ENCODE assay signal across 1 cellular context in genomic region chr17:18224428-18225120, GRCh38.
TF ChIP-seq lines count a peak whose summit lies in the region.

No MANE protein-coding gene starts in this region.

TF ChIP-seq in K562, 482 proteins besides CTCF, POLR2A, EP300 and RAD21:
- TF ChIP-seq NR2C1 (IDR thresholded peaks at IDR 0.05) (peak; percentile 70), NR2C1 (tag; IDR thresholded peaks at IDR 0.05) (peak; percentile 62), BCOR (IDR thresholded peaks at IDR 0.05) (no peak), ZNF644 (tag; IDR thresholded peaks at IDR 0.05; ENCODE audit: low read depth) (no peak), ZNF398 (CRISPR knock-in tag; IDR thresholded peaks at IDR 0.05) (no peak), MCM5 (IDR thresholded peaks at IDR 0.05; ENCODE audit: low read depth) (no peak), BCLAF1 (IDR thresholded peaks at IDR 0.05; ENCODE audit: borderline replicate concordance in 1 of 2, control insufficient read depth in 1 of 2, low read depth in 2 of 2, low read length in 1 of 2) (no peak), ZC3H4 (CRISPR knock-in tag; IDR thresholded peaks at IDR 0.05; ENCODE audit: borderline replicate concordance) (no peak), DACH1 (IDR thresholded peaks at IDR 0.05; ENCODE audit: partially characterized antibody) (no peak), ZBTB17 (CRISPR knock-in tag; IDR thresholded peaks at IDR 0.05) (no peak), HLTF (IDR thresholded peaks at IDR 0.05) (no peak), TFAP4 (CRISPR knock-in tag; IDR thresholded peaks at IDR 0.05; ENCODE audit: borderline replicate concordance) (peak; percentile 4; the same call in 1 of the 2 replicates)
- TF ChIP-seq, protein P1, sequence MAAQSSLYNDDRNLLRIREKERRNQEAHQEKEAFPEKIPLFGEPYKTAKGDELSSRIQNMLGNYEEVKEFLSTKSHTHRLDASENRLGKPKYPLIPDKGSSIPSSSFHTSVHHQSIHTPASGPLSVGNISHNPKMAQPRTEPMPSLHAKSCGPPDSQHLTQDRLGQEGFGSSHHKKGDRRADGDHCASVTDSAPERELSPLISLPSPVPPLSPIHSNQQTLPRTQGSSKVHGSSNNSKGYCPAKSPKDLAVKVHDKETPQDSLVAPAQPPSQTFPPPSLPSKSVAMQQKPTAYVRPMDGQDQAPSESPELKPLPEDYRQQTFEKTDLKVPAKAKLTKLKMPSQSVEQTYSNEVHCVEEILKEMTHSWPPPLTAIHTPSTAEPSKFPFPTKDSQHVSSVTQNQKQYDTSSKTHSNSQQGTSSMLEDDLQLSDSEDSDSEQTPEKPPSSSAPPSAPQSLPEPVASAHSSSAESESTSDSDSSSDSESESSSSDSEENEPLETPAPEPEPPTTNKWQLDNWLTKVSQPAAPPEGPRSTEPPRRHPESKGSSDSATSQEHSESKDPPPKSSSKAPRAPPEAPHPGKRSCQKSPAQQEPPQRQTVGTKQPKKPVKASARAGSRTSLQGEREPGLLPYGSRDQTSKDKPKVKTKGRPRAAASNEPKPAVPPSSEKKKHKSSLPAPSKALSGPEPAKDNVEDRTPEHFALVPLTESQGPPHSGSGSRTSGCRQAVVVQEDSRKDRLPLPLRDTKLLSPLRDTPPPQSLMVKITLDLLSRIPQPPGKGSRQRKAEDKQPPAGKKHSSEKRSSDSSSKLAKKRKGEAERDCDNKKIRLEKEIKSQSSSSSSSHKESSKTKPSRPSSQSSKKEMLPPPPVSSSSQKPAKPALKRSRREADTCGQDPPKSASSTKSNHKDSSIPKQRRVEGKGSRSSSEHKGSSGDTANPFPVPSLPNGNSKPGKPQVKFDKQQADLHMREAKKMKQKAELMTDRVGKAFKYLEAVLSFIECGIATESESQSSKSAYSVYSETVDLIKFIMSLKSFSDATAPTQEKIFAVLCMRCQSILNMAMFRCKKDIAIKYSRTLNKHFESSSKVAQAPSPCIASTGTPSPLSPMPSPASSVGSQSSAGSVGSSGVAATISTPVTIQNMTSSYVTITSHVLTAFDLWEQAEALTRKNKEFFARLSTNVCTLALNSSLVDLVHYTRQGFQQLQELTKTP (IDR thresholded peaks at IDR 0.05; ENCODE audit: low read depth in 1 of 2, partially characterized antibody in 2 of 2): no peak
